8 cellular contexts compared by ENCODE assay signal in the genomic region with DNA sequence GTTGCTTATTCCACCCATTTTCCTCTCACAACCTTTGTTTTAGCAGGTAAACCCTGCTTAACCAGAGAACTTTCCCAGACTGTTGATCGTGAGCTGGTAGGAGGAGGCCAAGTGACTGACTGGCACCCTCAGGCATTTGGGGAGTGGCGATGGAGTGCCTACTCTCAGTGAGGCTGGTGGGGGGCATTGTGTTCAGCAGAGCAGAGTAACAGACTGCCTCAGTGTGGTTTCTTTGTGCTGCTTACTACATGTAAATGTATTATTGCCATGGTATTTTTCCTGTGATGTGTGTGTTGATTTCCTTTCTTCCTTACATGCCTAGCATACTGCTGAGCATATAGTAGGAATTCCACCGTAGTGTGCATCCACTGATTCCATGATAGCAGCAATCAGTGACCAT. TPM values are rescaled to one million over a fixed set of nuclear protein-coding genes. Genes with fewer than 3 reads are reported as not detected.
DNase-seq lines count a peak whose midpoint lies in the region; ATAC-seq, FAIRE-seq and TF ChIP-seq lines count a peak whose summit lies in the region.

No MANE protein-coding gene starts in this region.

- H2BK120ac ChIP-seq in H1 (replicated peaks; ENCODE audit: low read depth, low read length), result no peak overlapping the region
- H2BK120ac ChIP-seq in neuronal stem cell (ENCODE audit: low read depth, low read length), result no peak overlapping the region

- POLR2A ChIA-PET in PC-3 (lab: Charles Lee; ENCODE audit: unreplicated experiment), result no interaction called here
- POLR2A ChIA-PET in H1 (lab: Charles Lee; ENCODE audit: partially characterized antibody), result interaction anchor here (0.6 to 1.8 kb wide), 8 partner anchors 9 to 104 kb away, joined by 3 to 6 read pairs (median 3); no protein-coding TSS in a partner anchor

- H3K14ac ChIP-seq in H1 (ENCODE audit: insufficient read length) (no peak overlapping the region), neuronal stem cell (ENCODE audit: low read length) (no peak overlapping the region)

- H3K27ac ChIP-seq in PC-3 (ENCODE audit: low read length) (peak overlapping the region; percentile 5; the same call in 1 of the 2 replicates), H1 (ENCODE audit: low read depth, low read length) (no peak overlapping the region), neuronal stem cell (replicated peaks; ENCODE audit: low read length) (no peak overlapping the region)

- peak; percentile 14 for ATAC-seq in PC-3
- no peak for ATAC-seq in HG03135 (IDR thresholded peaks at IDR 0.05; ENCODE audit: unreplicated experiment)
- ATAC-seq in HG03565 (IDR thresholded peaks at IDR 0.05; ENCODE audit: unreplicated experiment), result no peak
- ATAC-seq in HG02981 (IDR thresholded peaks at IDR 0.05; ENCODE audit: unreplicated experiment), result no peak

- TF ChIP-seq RAD21 in H1 (IDR thresholded peaks at IDR 0.05 in 1 of 2, conservative IDR thresholded peaks at IDR 0.05 in 1 of 2; ENCODE audit: low read depth in 2 of 2, low read length in 2 of 2), result no peak; a peak in 1 of 4 replicates

- no peak for TF ChIP-seq POLR2A in H1 (IDR thresholded peaks at IDR 0.05; ENCODE audit: control extremely low read depth in 1 of 2, low read depth in 2 of 2, low read length in 2 of 2)
- no peak for TF ChIP-seq POLR2A in GM12892 (IDR thresholded peaks at IDR 0.05; ENCODE audit: low read depth, low read length)

- H2BK12ac ChIP-seq in H1 (ENCODE audit: low read depth, low read length) (no peak overlapping the region), neuronal stem cell (ENCODE audit: low read length) (no peak overlapping the region)

- H2BK5ac ChIP-seq in H1 (ENCODE audit: low read depth, low read length) (0 out of 2 replicates have a peak overlapping the region, but pooled peaks have one; percentile 13), neuronal stem cell (ENCODE audit: low read length) (no peak overlapping the region)

- CTCF ChIA-PET in PC-3 (lab: Charles Lee) (interaction anchor here (0.5 kb wide), 1 partner anchor 93 kb away, joined by 4 read pairs; no protein-coding TSS in a partner anchor), H1 (lab: Charles Lee; ENCODE audit: partially characterized antibody) (interaction anchor here (0.8 to 4.9 kb wide), 12 partner anchors 11 to 120 kb away, joined by 3 to 19 read pairs (median 5); no protein-coding TSS in a partner anchor)

- no peak overlapping the region for H2BK20ac ChIP-seq in H1 (ENCODE audit: low read length)

- peak overlapping the region; percentile 94 for H3K4me2 ChIP-seq in PC-3 (ENCODE audit: low read length)
- peak overlapping the region; percentile 87 to 99 for H3K4me2 ChIP-seq in H1 (ENCODE audit: insufficient read depth in 1 of 2, low read depth in 2 of 2, low read length in 2 of 2)
- peak overlapping the region; percentile 47 for H3K4me2 ChIP-seq in neuronal stem cell (ENCODE audit: insufficient read depth, low read length, poor library complexity, severe bottlenecking)

- no peak overlapping the region for H4K5ac ChIP-seq in H1 (ENCODE audit: insufficient read length, low read depth, low read length)

- H3K23ac ChIP-seq in H1 (ENCODE audit: insufficient read length) (no peak overlapping the region), neuronal stem cell (ENCODE audit: low read depth, low read length, poor library complexity) (no peak overlapping the region)

- H3K9ac ChIP-seq in PC-3 (ENCODE audit: low read length), result peak overlapping the region; percentile 96
- H3K9ac ChIP-seq in H1 (replicated peaks in 1 of 4; ENCODE audit: extremely low read depth in 1 of 4, low read depth in 3 of 4, low read length in 3 of 4), result peak overlapping the region in 3 of 4 experiments; percentile 9 to 83 (median 36); a peak in 4 of 7 replicates
- H3K9ac ChIP-seq in neuronal stem cell (ENCODE audit: low read depth, low read length, poor library complexity), result no peak overlapping the region

- no peak overlapping the region for H2AFZ ChIP-seq in PC-3 (ENCODE audit: low read length)
- H2AFZ ChIP-seq in H1 (ENCODE audit: low read length), result no peak overlapping the region
- H2AFZ ChIP-seq in neuronal stem cell (ENCODE audit: low read length), result no peak overlapping the region

- peaks cover 16% of the 10 kb centered on the region for H3K23me2 ChIP-seq in H1 (ENCODE audit: low read depth, low read length)

- no peak overlapping the region for H3K4ac ChIP-seq in H1 (replicated peaks; ENCODE audit: insufficient read length, low read depth, low read length)
- no peak overlapping the region for H3K4ac ChIP-seq in neuronal stem cell (ENCODE audit: low read length)

- peaks cover 8% of the 10 kb centered on the region; the same call in 1 of the 2 replicates for H3K36me3 ChIP-seq in PC-3 (ENCODE audit: low read depth, low read length)
- H3K36me3 ChIP-seq in H1 (ENCODE audit: control insufficient read depth in 2 of 4, insufficient read depth in 4 of 4, low read length in 3 of 4), result no peaks in the 10 kb centered on the region
- peaks cover 3 to 44% of the 10 kb centered on the region in 2 donors for H3K36me3 ChIP-seq in neuronal stem cell (replicated peaks in 1 of 2; ENCODE audit: control insufficient read depth in 2 of 2, insufficient read depth in 2 of 2, low read length in 2 of 2)

- H3K27me3 ChIP-seq in PC-3 (ENCODE audit: low read length) (no peaks in the 10 kb centered on the region), H1 (replicated peaks in 1 of 4; ENCODE audit: control insufficient read depth in 3 of 4, extremely low read depth in 1 of 4, insufficient read depth in 3 of 4, low read length in 3 of 4) (no peaks in the 10 kb centered on the region), neuronal stem cell (ENCODE audit: control insufficient read depth in 3 of 3, insufficient read depth in 3 of 3, low read depth in 1 of 3, low read length in 3 of 3) (no peaks in the 10 kb centered on the region)

- H3K79me2 ChIP-seq in PC-3 (ENCODE audit: low read length) (peaks cover 74% of the 10 kb centered on the region), H1 (ENCODE audit: control insufficient read depth in 1 of 2, insufficient read depth in 2 of 2, low read length in 2 of 2) (peaks cover 24 to 71% of the 10 kb centered on the region in 2 experiments)

- H2BK15ac ChIP-seq in H1 (ENCODE audit: low read length) (no peak overlapping the region), neuronal stem cell (ENCODE audit: low read length) (no peak overlapping the region)

- intact Hi-C loops in PC-3 (cut with micrococcal nuclease), result loop anchor here (1.0 to 2.0 kb wide), 2 partner anchors 50 to 97 kb away; partner anchors contain the start of gene NAA40

- peak; percentile 39 for DNase-seq in GM03348 (ENCODE audit: low spot score)
- peak; percentile 80 for DNase-seq in PC-3
- DNase-seq in H1 (ENCODE audit: low read depth in 1 of 2, low spot score in 2 of 2), result peak in 1 of 2 experiments; percentile 61
- no peak for DNase-seq in neuronal stem cell (ENCODE audit: low spot score)
- no peak for DNase-seq in GM12892 (ENCODE audit: insufficient read length)

- no TSS peak for BruUV-seq in PC-3 (replicated peaks; lab: Mats Ljungman, UMichigan)

- H3K4me3 ChIP-seq in PC-3 (ENCODE audit: low read length), result peak overlapping the region; percentile 75
- peak overlapping the region; percentile 4 to 97 (median 84); a peak in 7 of 8 replicates for H3K4me3 ChIP-seq in H1 (ENCODE audit: extremely low read depth in 1 of 4, insufficient read depth in 2 of 4, low read depth in 3 of 4, low read length in 4 of 4)
- H3K4me3 ChIP-seq in neuronal stem cell (ENCODE audit: low read length in 2 of 2), result peak overlapping the region in 1 of 2 donors; percentile 89

- H3K4me1 ChIP-seq in PC-3 (ENCODE audit: insufficient read depth, low read length) (peaks cover 59% of the 10 kb centered on the region), H1 (replicated peaks in 1 of 4; ENCODE audit: control insufficient read depth in 3 of 4, insufficient read depth in 4 of 4, low read length in 3 of 4) (peaks cover 26 to 47% (median 34%) of the 10 kb centered on the region in 4 experiments), neuronal stem cell (ENCODE audit: control insufficient read depth in 2 of 2, insufficient read depth in 1 of 2, low read depth in 1 of 2, low read length in 2 of 2) (peaks cover 16 to 34% of the 10 kb centered on the region in 2 donors)

- H3K9me3 ChIP-seq in PC-3 (ENCODE audit: low read length) (no peaks in the 10 kb centered on the region), H1 (ENCODE audit: insufficient read depth in 2 of 2, low read depth in 1 of 2, low read length in 1 of 2) (no peaks in the 10 kb centered on the region), neuronal stem cell (replicated peaks in 1 of 2; ENCODE audit: control insufficient read depth in 2 of 2, insufficient read depth in 1 of 2, low read depth in 1 of 2, low read length in 2 of 2) (no peaks in the 10 kb centered on the region)

- no peak overlapping the region for H3K56ac ChIP-seq in H1 (replicated peaks; ENCODE audit: insufficient read length, low read depth, low read length)

- H4K91ac ChIP-seq in H1 (replicated peaks; ENCODE audit: insufficient read length, low read length) (no peak overlapping the region), neuronal stem cell (ENCODE audit: low read depth, low read length, poor library complexity) (no peak overlapping the region)

- H3K18ac ChIP-seq in H1 (ENCODE audit: extremely low read depth, low read length) (no peak overlapping the region), neuronal stem cell (ENCODE audit: low read length) (no peak overlapping the region)

- TF ChIP-seq EP300 in H1 (IDR thresholded peaks at IDR 0.05; ENCODE audit: borderline replicate concordance in 1 of 2, low read depth in 2 of 2, low read length in 2 of 2), result no peak

- 44% methylated on average over 3 of the region's 3 CpGs; no CpG with 5 or more reads in 1 of the 2 experiments for WGBS in H1 (ENCODE audit: extremely low coverage in 1 of 2, insufficient coverage in 1 of 2, insufficient read length in 1 of 2, insufficient replicate concordance in 2 of 2, low coverage in 1 of 2, low lambda C conversion rate in 2 of 2, missing lambda C conversion rate in 1 of 2), 2 experiments
- no CpG with 5 or more reads among the region's 3 CpGs for WGBS in neuronal stem cell (ENCODE audit: extremely low coverage in 2 of 2, insufficient read length in 2 of 2, insufficient replicate concordance in 1 of 2), 2 donors

- H3K79me1 ChIP-seq in H1 (ENCODE audit: low read depth, low read length), result peaks cover 23% of the 10 kb centered on the region
- peaks cover 2% of the 10 kb centered on the region for H3K79me1 ChIP-seq in neuronal stem cell (ENCODE audit: low read depth, low read length)

- no peak overlapping the region for H4K8ac ChIP-seq in H1 (ENCODE audit: extremely low read depth, insufficient read depth, low read length)
- no peak overlapping the region for H4K8ac ChIP-seq in neuronal stem cell (ENCODE audit: low read depth, low read length)

- no peaks in the 10 kb centered on the region for H3K9me2 ChIP-seq in PC-3 (replicated peaks; ENCODE audit: low read length)

- TF ChIP-seq CTCF in PC-3 (conservative IDR thresholded peaks at IDR 0.05; ENCODE audit: low read depth, low read length), result no peak
- no peak for TF ChIP-seq CTCF in H1 (IDR thresholded peaks at IDR 0.05; ENCODE audit: control extremely low read depth in 1 of 3, insufficient read depth in 1 of 3, low read depth in 1 of 3, low read length in 3 of 3)

- H2AK5ac ChIP-seq in H1 (ENCODE audit: low read depth, low read length) (0 out of 2 replicates have a peak overlapping the region, but pooled peaks have one; percentile 2), neuronal stem cell (ENCODE audit: low read depth, low read length) (no peak overlapping the region)

- peaks cover 9% of the 10 kb centered on the region for H3F3A ChIP-seq in PC-3 (ENCODE audit: low read length, unreplicated experiment)

- H4K20me1 ChIP-seq in PC-3 (ENCODE audit: low read length), result peaks cover 58% of the 10 kb centered on the region
- H4K20me1 ChIP-seq in H1 (replicated peaks in 1 of 2; ENCODE audit: control insufficient read depth in 1 of 2, insufficient read depth in 2 of 2, low read length in 2 of 2), result peaks cover 24 to 31% of the 10 kb centered on the region in 2 experiments

- FAIRE-seq in H1 (lab: Jason Lieb, UNC) (no peak), GM12892 (lab: Jason Lieb, UNC) (no peak)

RNA-seq across cellular contexts. Expression of gene MARK2, which starts 2.6 kb away (rescaled TPM):
- 60.1 and 66.5 TPM in 2 replicates for total RNA-seq in PC-3 (2014; rRNA removed)
- 56.5 and 58.5 TPM in 2 replicates for total RNA-seq in H1 (2021; fragmentation: NEBNext Ultra II Directional; extraction: Animal tissue kit (Norgen Biotek cat#: 25700))
- polyA plus RNA-seq in H1 (2011; rRNA removed), result 19.3 and 24.4 TPM in 2 replicates
- polyA plus RNA-seq in H1 (2011; cell fraction: cytosol; rRNA removed), result 18.1 TPM
- polyA plus RNA-seq in H1 (2011; cell fraction: nucleus; rRNA removed), result 32.7 TPM
- polyA plus RNA-seq in H1 (2012, experiment 1 of 2), result 29.2 to 30.7 TPM (median 29.5 TPM) in 4 replicates
- polyA plus RNA-seq in H1 (2012, experiment 2 of 2), result 25.5 TPM
- 30.7 TPM for polyA plus RNA-seq in H1 (2013, experiment 1 of 2)
- polyA plus RNA-seq in H1 (2013, experiment 2 of 2), result 28.7 TPM
- polyA minus RNA-seq in H1 (2011; rRNA and poly(A)+ RNA removed), result 22.4 and 28.2 TPM in 2 replicates
- 38.7 TPM for polyA minus RNA-seq in H1 (2011; cell fraction: cytosol; rRNA and poly(A)+ RNA removed)
- polyA minus RNA-seq in H1 (2011; cell fraction: nucleus; rRNA and poly(A)+ RNA removed), result 28.2 TPM
- polyA plus RNA-seq in neuronal stem cell (2013, experiment 1 of 2), result 29.7 TPM
- 29.6 TPM for polyA plus RNA-seq in neuronal stem cell (2013, experiment 2 of 2)
- polyA plus RNA-seq in GM12892 (2012; ENCODE audit: missing spikeins), result 10.8 TPM

RNA-seq across cellular contexts. Expression of gene SPINDOC, which starts 28.3 kb away (rescaled TPM):
- total RNA-seq in PC-3 (2014; rRNA removed), result 61.5 and 67.2 TPM in 2 replicates
- total RNA-seq in H1 (2021; fragmentation: NEBNext Ultra II Directional; extraction: Animal tissue kit (Norgen Biotek cat#: 25700)), result 99.7 and 104 TPM in 2 replicates
- 78.7 and 112 TPM in 2 replicates for polyA plus RNA-seq in H1 (2011; rRNA removed)
- 111 TPM for polyA plus RNA-seq in H1 (2011; cell fraction: cytosol; rRNA removed)
- 95.2 TPM for polyA plus RNA-seq in H1 (2011; cell fraction: nucleus; rRNA removed)
- 78.1 to 103 TPM (median 96.8 TPM) in 4 replicates for polyA plus RNA-seq in H1 (2012, experiment 1 of 2)
- 96.2 TPM for polyA plus RNA-seq in H1 (2012, experiment 2 of 2)
- 70.5 TPM for polyA plus RNA-seq in H1 (2013, experiment 1 of 2)
- 71.0 TPM for polyA plus RNA-seq in H1 (2013, experiment 2 of 2)
- 17.8 and 20.3 TPM in 2 replicates for polyA minus RNA-seq in H1 (2011; rRNA and poly(A)+ RNA removed)
- 41.1 TPM for polyA minus RNA-seq in H1 (2011; cell fraction: cytosol; rRNA and poly(A)+ RNA removed)
- 32.2 TPM for polyA minus RNA-seq in H1 (2011; cell fraction: nucleus; rRNA and poly(A)+ RNA removed)
- polyA plus RNA-seq in neuronal stem cell (2013, experiment 1 of 2), result 75.8 TPM
- 74.3 TPM for polyA plus RNA-seq in neuronal stem cell (2013, experiment 2 of 2)
- 13.5 TPM for polyA plus RNA-seq in GM12892 (2012; ENCODE audit: missing spikeins)

Comparison
In these comparisons a context has a peak if more than half of its experiments do, and no peak if none do; other contexts are left out.
1. DNase-seq: peak in GM03348 (single experiment) and PC-3 (single experiment); none in neuronal stem cell (single experiment) and GM12892 (single experiment).
2. Peak in every context shown above with its lines, with median percentiles within 50 percentile points of each other: H3K4me2 ChIP-seq.